ENCODE assay signal across 12 cellular contexts in the genomic region with DNA sequence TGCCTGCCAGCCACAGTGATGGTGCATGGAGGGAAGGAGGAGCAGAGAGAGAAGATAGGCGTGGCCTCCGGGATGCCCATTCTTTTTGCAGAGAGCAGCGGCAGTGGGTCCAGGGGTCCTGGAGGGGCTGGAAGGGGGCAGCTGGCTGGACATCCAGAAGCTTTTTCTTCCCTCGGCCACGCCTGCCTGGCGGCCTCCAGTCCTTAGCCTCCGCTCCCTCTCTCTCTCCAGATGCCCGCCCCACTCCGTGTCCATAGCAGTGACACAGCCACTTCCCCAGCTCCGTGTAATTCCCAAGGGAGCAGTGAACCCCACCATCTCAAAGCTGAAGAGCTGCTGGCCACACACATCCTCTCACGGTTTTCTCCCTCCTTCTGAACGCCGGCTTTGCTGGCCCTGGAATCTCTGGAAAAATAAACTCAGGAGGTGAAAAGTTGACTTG. TPM values are rescaled to one million over a fixed set of nuclear protein-coding genes. Genes with fewer than 3 reads are reported as not detected.
A peak's percentile ranks its signal among the peaks of the same experiment; 100 is the strongest.
DNase-seq lines count a peak whose midpoint lies in the region; ATAC-seq and TF ChIP-seq lines count a peak whose summit lies in the region.
"Had no signal": no experiment of that assay in that cellular context is flagged by ENCODE, and none has a peak within 500 bp of the region (broad histone marks: within the 10 kb centered on the region; RNA-seq: fewer than 3 reads in every experiment).

No MANE protein-coding gene starts in this region.

- H3K4me3 ChIP-seq in ACC112 (ENCODE audit: low read depth, low read length): no peak overlapping the region
- peak overlapping the region; percentile 48 for H3K4me3 ChIP-seq in WI38 (ENCODE audit: low read depth, low read length)
- no peak overlapping the region for H3K4me3 ChIP-seq in rectal smooth muscle tissue (ENCODE audit: low read length)
- no peak overlapping the region for H3K4me3 ChIP-seq in body of pancreas
- H3K4me3 ChIP-seq in naive thymus-derived CD4-positive, alpha-beta T cell (ENCODE audit: low read length): no peak overlapping the region

- DNase-seq in fibroblast of peridontal ligament (ENCODE audit: extremely low read depth): peak; percentile 78
- DNase-seq in body of pancreas: no peak
- no peak for DNase-seq in midbrain (lab: John Stamatoyannopoulos, UW)
- no peak for DNase-seq in 8988T
- no peak for DNase-seq in naive thymus-derived CD4-positive, alpha-beta T cell
- DNase-seq: activated CD4-positive, CD25-positive, alpha-beta regulatory T cell treated with anti-CD3 and anti-CD28 coated beads, Interleukin-2, amount 50 U/mL, for 72 hours; effector CD4-positive, alpha-beta T cell; NCI-H526 treated with DMSO at 0.1 percent for 48 hours had no signal

- peaks cover 0 to 6% (median 0%) of the 10 kb centered on the region in 5 donors for H3K36me3 Mint-ChIP-seq in naive thymus-derived CD4-positive, alpha-beta T cell

- peak overlapping the region; percentile 36 for H3K27ac ChIP-seq in ACC112 (ENCODE audit: low read depth, low read length)
- peak overlapping the region; percentile 66 for H3K27ac ChIP-seq in rectal smooth muscle tissue (ENCODE audit: low read depth, low read length)
- no peak overlapping the region for H3K27ac ChIP-seq in body of pancreas
- H3K27ac ChIP-seq in naive thymus-derived CD4-positive, alpha-beta T cell (ENCODE audit: low read depth, low read length): no peak overlapping the region

- TF ChIP-seq CTCF in WI38 (IDR thresholded peaks at IDR 0.05; ENCODE audit: low read depth, low read length): no peak
- TF ChIP-seq CTCF in body of pancreas (IDR thresholded peaks at IDR 0.05): no peak

- POLR2A ChIA-PET in naive thymus-derived CD4-positive, alpha-beta T cell (lab: Charles Lee): no interaction called here

- H3K4me1 Mint-ChIP-seq in naive thymus-derived CD4-positive, alpha-beta T cell: peaks cover 0 to 4% (median 0%) of the 10 kb centered on the region in 7 donors

- no peaks in the 10 kb centered on the region for H3K36me3 ChIP-seq in ACC112 (ENCODE audit: insufficient read depth, low read length)
- no peaks in the 10 kb centered on the region for H3K36me3 ChIP-seq in rectal smooth muscle tissue (ENCODE audit: control insufficient read depth, insufficient read depth, low read length)
- H3K36me3 ChIP-seq in body of pancreas (replicated peaks in 1 of 2; ENCODE audit: insufficient read depth in 1 of 2, low read depth in 2 of 2): no peaks in the 10 kb centered on the region
- no peaks in the 10 kb centered on the region for H3K36me3 ChIP-seq in naive thymus-derived CD4-positive, alpha-beta T cell (ENCODE audit: control insufficient read depth in 2 of 3, insufficient read depth in 3 of 3, low read length in 3 of 3)

- 71 to 82% methylated on average over 13 of the region's 13 CpGs for WGBS in body of pancreas, 2 donors

- no peak for ATAC-seq in body of pancreas
- ATAC-seq in naive thymus-derived CD4-positive, alpha-beta T cell: no peak
- ATAC-seq: stimulated activated memory B cell treated with anti-CD40 and anti-IgM and Interleukin-4, amounts not matched to agents 10 μg/mL and 1 μg/mL and 100 μg/mL, for 72 hours had no signal

- H2AFZ ChIP-seq in ACC112 (ENCODE audit: low read length, unreplicated experiment): peak overlapping the region; percentile 67

- CTCF ChIA-PET in naive thymus-derived CD4-positive, alpha-beta T cell (lab: Charles Lee): no interaction called here

- H3K9ac ChIP-seq in rectal smooth muscle tissue (ENCODE audit: low read length): no peak overlapping the region

- no peak for TF ChIP-seq POLR2A in body of pancreas (IDR thresholded peaks at IDR 0.05)

- H3K9me3 ChIP-seq in body of pancreas: no peaks in the 10 kb centered on the region
- H3K9me3 ChIP-seq in naive thymus-derived CD4-positive, alpha-beta T cell (ENCODE audit: control insufficient read depth in 2 of 3, low read length in 3 of 3): no peaks in the 10 kb centered on the region

- intact Hi-C loops in body of pancreas (cut with DNase I): no loop called here
- intact Hi-C loops in naive thymus-derived CD4-positive, alpha-beta T cell (cut with micrococcal nuclease): no loop called here

- H3K27me3 ChIP-seq in ACC112 (ENCODE audit: insufficient read depth, low read length): no peaks in the 10 kb centered on the region
- no peaks in the 10 kb centered on the region for H3K27me3 ChIP-seq in rectal smooth muscle tissue (ENCODE audit: control insufficient read depth, insufficient read depth, low read length)
- no peaks in the 10 kb centered on the region for H3K27me3 ChIP-seq in body of pancreas
- H3K27me3 ChIP-seq in naive thymus-derived CD4-positive, alpha-beta T cell (ENCODE audit: control insufficient read depth in 2 of 2, insufficient read depth in 2 of 2, low read length in 2 of 2): no peaks in the 10 kb centered on the region

- no peak overlapping the region for H3K4me3 Mint-ChIP-seq in naive thymus-derived CD4-positive, alpha-beta T cell
- H3K4me3 Mint-ChIP-seq: stimulated activated memory B cell treated with anti-CD40 and anti-IgM and Interleukin-4, amounts not matched to agents 10 μg/mL and 1 μg/mL and 100 μg/mL, for 72 hours had no signal

- H3K79me2 ChIP-seq in ACC112 (ENCODE audit: control insufficient read depth, insufficient read depth, low read length, unreplicated experiment): no peaks in the 10 kb centered on the region

- no peaks in the 10 kb centered on the region for H3K9me3 Mint-ChIP-seq in naive thymus-derived CD4-positive, alpha-beta T cell
- H3K9me3 Mint-ChIP-seq: stimulated activated memory B cell treated with anti-CD40 and anti-IgM and Interleukin-4, amounts not matched to agents 10 μg/mL and 1 μg/mL and 100 μg/mL, for 72 hours had no signal

- peaks cover 50% of the 10 kb centered on the region for H3K4me1 ChIP-seq in ACC112 (ENCODE audit: control insufficient read depth, insufficient read depth, low read length, unreplicated experiment)
- H3K4me1 ChIP-seq in rectal smooth muscle tissue (ENCODE audit: control insufficient read depth, insufficient read depth, low read length): peaks cover 18% of the 10 kb centered on the region
- H3K4me1 ChIP-seq in body of pancreas: peaks cover 16% of the 10 kb centered on the region
- H3K4me1 ChIP-seq in naive thymus-derived CD4-positive, alpha-beta T cell (ENCODE audit: control insufficient read depth in 2 of 2, insufficient read depth in 2 of 2, low read length in 2 of 2): no peaks in the 10 kb centered on the region

- peaks cover 0 to 2% (median 0%) of the 10 kb centered on the region in 5 donors for H3K27me3 Mint-ChIP-seq in naive thymus-derived CD4-positive, alpha-beta T cell
- H3K27me3 Mint-ChIP-seq: stimulated activated memory B cell treated with anti-CD40 and anti-IgM and Interleukin-4, amounts not matched to agents 10 μg/mL and 1 μg/mL and 100 μg/mL, for 72 hours had no signal

- no peak overlapping the region for H3K27ac Mint-ChIP-seq in naive thymus-derived CD4-positive, alpha-beta T cell
- H3K27ac Mint-ChIP-seq: stimulated activated memory B cell treated with anti-CD40 and anti-IgM and Interleukin-4, amounts not matched to agents 10 μg/mL and 1 μg/mL and 100 μg/mL, for 72 hours had no signal

RNA-seq across cellular contexts. Expression of gene CDC42EP4, which starts 26.3 kb away (rescaled TPM):
- 10 to 100 TPM; 47.0 to 60.6 TPM for total RNA-seq in body of pancreas
- total RNA-seq in naive thymus-derived CD4-positive, alpha-beta T cell: 10 to 100 TPM in 1 of 5 experiments, 1 to 10 TPM in 4; 1.4 to 15.8 (median 2.0) TPM
- under 1 TPM; 0.19 to 0.28 TPM for polyA plus RNA-seq in naive thymus-derived CD4-positive, alpha-beta T cell

Comparison
In these comparisons a context has a peak if more than half of its experiments do, and no peak if none do; other contexts are left out.
1. H3K27ac ChIP-seq: peak in ACC112 (single experiment) and rectal smooth muscle tissue (single experiment); none in body of pancreas (0 of 4) and naive thymus-derived CD4-positive, alpha-beta T cell (single experiment).